In the genomic region with DNA sequence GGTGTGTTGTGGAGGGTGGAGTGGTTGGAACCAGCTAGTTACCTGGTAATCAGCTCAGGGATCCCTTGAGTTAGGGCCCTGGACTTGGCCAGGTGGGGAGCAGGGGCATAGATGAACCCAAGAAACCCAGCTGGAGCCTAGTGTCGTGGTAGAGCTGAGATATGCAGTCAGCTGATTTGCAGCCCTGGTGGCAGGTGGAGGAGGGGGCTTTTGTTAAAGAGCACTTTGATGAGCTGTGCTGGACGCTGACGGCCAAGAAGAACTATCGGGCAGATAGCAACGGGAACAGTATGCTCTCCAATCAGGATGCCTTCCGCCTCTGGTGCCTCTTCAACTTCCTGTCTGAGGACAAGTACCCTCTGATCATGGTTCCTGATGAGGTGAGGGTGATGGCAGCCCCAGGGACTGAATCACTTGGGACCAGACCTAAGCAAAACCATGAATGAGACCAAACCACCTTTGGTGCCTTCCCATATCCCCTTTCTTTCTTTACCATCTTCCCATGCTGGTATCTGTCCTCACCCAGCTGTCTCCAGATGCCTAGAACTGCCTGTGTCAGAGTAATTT, we compare ENCODE assay signal across 12 cellular contexts. TPM values are rescaled to one million over a fixed set of nuclear protein-coding genes. Genes with fewer than 3 reads are reported as not detected.
DNase-seq lines count a peak whose midpoint lies in the region; ATAC-seq and TF ChIP-seq lines count a peak whose summit lies in the region.
"Had no signal": no experiment of that assay in that cellular context is flagged by ENCODE, and none has a peak within 500 bp of the region (broad histone marks: within the 10 kb centered on the region; RNA-seq: fewer than 3 reads in every experiment).

No MANE protein-coding gene starts in this region.

- H3K79me1 ChIP-seq in IMR-90 (ENCODE audit: low read depth in 1 of 2, low read length in 2 of 2) = no peaks in the 10 kb centered on the region

- H3K4me1 ChIP-seq in CD4-positive, alpha-beta memory T cell (ENCODE audit: insufficient read depth, low read length) = peaks cover 92% of the 10 kb centered on the region
- H3K4me1 ChIP-seq in IMR-90 (ENCODE audit: control insufficient read depth, insufficient read depth, low read length) (no peaks in the 10 kb centered on the region), neural progenitor cell (peaks cover 5% of the 10 kb centered on the region)

- WGBS in IMR-90 (ENCODE audit: extremely low coverage in 2 of 2, insufficient read length in 1 of 2), 2 experiments = no CpG with 5 or more reads among the region's 6 CpGs

- ATAC-seq in IMR-90 (ENCODE audit: low read depth) (no peak; the same call in 1 of the 2 replicates), GM21529 (IDR thresholded peaks at IDR 0.05; ENCODE audit: unreplicated experiment) (no peak), GM19455 (IDR thresholded peaks at IDR 0.05; ENCODE audit: unreplicated experiment) (no peak)
- ATAC-seq in activated naive CD4-positive, alpha-beta T cell treated with anti-CD3 and anti-CD28 coated beads, Interleukin-2, amount 50 U/mL, for 72 hours = peak; percentile 59 to 90

- TF ChIP-seq CTCF in IMR-90 (conservative IDR thresholded peaks at IDR 0.05; ENCODE audit: low read depth, low read length) (no peak), neural progenitor cell (IDR thresholded peaks at IDR 0.05) (no peak)

- intact Hi-C loops in CD4-positive, alpha-beta memory T cell (cut with micrococcal nuclease) = loop anchor here (2.0 kb wide), 1 partner anchor 16 kb away; no protein-coding TSS in a partner anchor
- intact Hi-C loops in IMR-90 (cut with micrococcal nuclease) = no loop called here

- CTCF ChIA-PET in CD4-positive, alpha-beta memory T cell (lab: Charles Lee; ENCODE audit: partially characterized antibody) = interaction anchor here (1.1 to 9.4 kb wide), 7 partner anchors 8 to 158 kb away, joined by 3 to 109 read pairs (median 5); a partner anchor contains a TSS
- CTCF ChIA-PET in IMR-90 (lab: Yijun Ruan, JAX) = no interaction called here

- H2BK20ac ChIP-seq in IMR-90 (ENCODE audit: low read depth, low read length) = no peak overlapping the region

- no peak overlapping the region for H3K18ac ChIP-seq in IMR-90 (ENCODE audit: low read depth, low read length)

- BruUV-seq in IMR-90 (replicated peaks; lab: Mats Ljungman, UMichigan) = no TSS peak

- no peak for TF ChIP-seq RAD21 in IMR-90 (IDR thresholded peaks at IDR 0.05; ENCODE audit: low read length)

- in situ Hi-C loops in IMR-90 (cut with MboI; ENCODE audit: low sequenced_read_pairs) = loop anchor here (25.0 kb wide), 1 partner anchor 427 kb away; a partner anchor contains a TSS

- H3K4me3 ChIP-seq in CD4-positive, alpha-beta memory T cell (ENCODE audit: low read length in 2 of 2) = peak overlapping the region; percentile 0 to 50
- H3K4me3 ChIP-seq in IMR-90 (ENCODE audit: insufficient read depth, low read depth, low read length) (no peak overlapping the region), neural progenitor cell (no peak overlapping the region)
- H3K4me3 ChIP-seq: esophagus squamous epithelium, thoracic aorta had no signal

- no peaks in the 10 kb centered on the region for H3F3A ChIP-seq in neural progenitor cell (ENCODE audit: low read depth)

- peak overlapping the region; percentile 44 for H2AFZ ChIP-seq in IMR-90 (replicated peaks; ENCODE audit: low read length, poor library complexity)
- no peak overlapping the region for H2AFZ ChIP-seq in neural progenitor cell (replicated peaks)

- no peak overlapping the region for H2AK9ac ChIP-seq in IMR-90 (replicated peaks; ENCODE audit: low read depth, low read length, poor library complexity)

- H4K8ac ChIP-seq in IMR-90 (ENCODE audit: low read depth in 2 of 2, low read length in 2 of 2) = no peak overlapping the region

- H3K36me3 ChIP-seq in CD4-positive, alpha-beta memory T cell (ENCODE audit: insufficient read depth, low read length) = peaks cover 15% of the 10 kb centered on the region
- H3K36me3 ChIP-seq in IMR-90 (ENCODE audit: control insufficient read depth, insufficient read depth, low read length) (no peaks in the 10 kb centered on the region), neural progenitor cell (no peaks in the 10 kb centered on the region)
- H3K36me3 ChIP-seq: thoracic aorta had no signal

- H3K14ac ChIP-seq in IMR-90 (replicated peaks; ENCODE audit: low read depth, low read length) = no peak overlapping the region

- H3K27me3 Mint-ChIP-seq in CD4-positive, alpha-beta memory T cell = no peaks in the 10 kb centered on the region
- peaks cover 13% of the 10 kb centered on the region for H3K27me3 Mint-ChIP-seq in neural progenitor cell (ENCODE audit: insufficient read depth, low read depth)

- H3K4me1 Mint-ChIP-seq in CD4-positive, alpha-beta memory T cell = peaks cover 60 to 91% (median 82%) of the 10 kb centered on the region in 4 donors
- peaks cover 3% of the 10 kb centered on the region for H3K4me1 Mint-ChIP-seq in neural progenitor cell
- H3K4me1 Mint-ChIP-seq: mesothelial cell of epicardium had no signal

- peaks cover 68 to 69% of the 10 kb centered on the region in 2 donors for H3K36me3 Mint-ChIP-seq in CD4-positive, alpha-beta memory T cell
- H3K36me3 Mint-ChIP-seq in activated naive CD4-positive, alpha-beta T cell treated with anti-CD3 and anti-CD28 coated beads, Interleukin-2, amount 50 U/mL, for 72 hours = peaks cover 18 to 58% of the 10 kb centered on the region in 2 donors
- H3K36me3 Mint-ChIP-seq in neural progenitor cell = no peaks in the 10 kb centered on the region
- H3K36me3 Mint-ChIP-seq: mesothelial cell of epicardium had no signal

- H4K91ac ChIP-seq in IMR-90 (ENCODE audit: insufficient read depth, low read depth, low read length) = no peak overlapping the region

- peak in 1 of 5 donors; percentile 47 for DNase-seq in CD4-positive, alpha-beta memory T cell
- no peak for DNase-seq in IMR-90
- peak in 1 of 2 donors; percentile 60 for DNase-seq in activated naive CD4-positive, alpha-beta T cell treated with anti-CD3 and anti-CD28 coated beads, Interleukin-2, amount 50 U/mL, for 72 hours (ENCODE audit: low spot score in 2 of 2)
- DNase-seq in neural progenitor cell (ENCODE audit: low spot score) = no peak
- DNase-seq in NCI-H1048 (lab: John Stamatoyannopoulos, UW) = no peak
- DNase-seq: cerebellar nuclear complex, esophagus squamous epithelium, MM.1S had no signal

- peak overlapping the region; percentile 96 to 99 (median 98) for H3K27ac Mint-ChIP-seq in CD4-positive, alpha-beta memory T cell
- H3K27ac Mint-ChIP-seq in activated naive CD4-positive, alpha-beta T cell treated with anti-CD3 and anti-CD28 coated beads, Interleukin-2, amount 50 U/mL, for 72 hours = peak overlapping the region; percentile 88 to 96
- peak overlapping the region; percentile 10 for H3K27ac Mint-ChIP-seq in neural progenitor cell
- H3K27ac Mint-ChIP-seq: mesothelial cell of epicardium had no signal

- H3K56ac ChIP-seq in IMR-90 (ENCODE audit: extremely low read depth, insufficient read depth, low read length) = no peak overlapping the region

- no peaks in the 10 kb centered on the region for H3K9me3 Mint-ChIP-seq in CD4-positive, alpha-beta memory T cell
- H3K9me3 Mint-ChIP-seq in activated naive CD4-positive, alpha-beta T cell treated with anti-CD3 and anti-CD28 coated beads, Interleukin-2, amount 50 U/mL, for 72 hours = no peaks in the 10 kb centered on the region
- no peaks in the 10 kb centered on the region for H3K9me3 Mint-ChIP-seq in neural progenitor cell
- H3K9me3 Mint-ChIP-seq: mesothelial cell of epicardium had no signal

- no peak overlapping the region for H3K9ac ChIP-seq in IMR-90 (ENCODE audit: low read depth, low read length)
- H3K9ac ChIP-seq in neural progenitor cell = no peak overlapping the region

- H4K20me1 ChIP-seq in IMR-90 (ENCODE audit: insufficient read depth, low read length) = no peaks in the 10 kb centered on the region
- no peaks in the 10 kb centered on the region for H4K20me1 ChIP-seq in neural progenitor cell (ENCODE audit: low read depth)

- no peaks in the 10 kb centered on the region for H3K9me1 ChIP-seq in IMR-90 (ENCODE audit: insufficient read depth, low read length)

- no peak overlapping the region for H2AK5ac ChIP-seq in IMR-90 (ENCODE audit: low read depth, low read length)

- H4K5ac ChIP-seq in IMR-90 (ENCODE audit: low read depth, low read length) = no peak overlapping the region

- H3K79me2 ChIP-seq in neural progenitor cell (ENCODE audit: low read depth) = no peaks in the 10 kb centered on the region

- POLR2A ChIA-PET in CD4-positive, alpha-beta memory T cell (lab: Charles Lee; ENCODE audit: partially characterized antibody) = interaction anchor here (0.8 to 26.7 kb wide), 6 partner anchors 6 to 142 kb away, joined by 3 to 805 read pairs (median 6); a partner anchor contains a TSS
- POLR2A ChIA-PET in IMR-90 (lab: Charles Lee; ENCODE audit: unreplicated experiment) = no interaction called here

- H3K23ac ChIP-seq in IMR-90 (ENCODE audit: low read depth, low read length) = no peak overlapping the region

- no peaks in the 10 kb centered on the region for H3K27me3 ChIP-seq in CD4-positive, alpha-beta memory T cell (ENCODE audit: insufficient read depth, low read length)
- H3K27me3 ChIP-seq in IMR-90 (ENCODE audit: control insufficient read depth, insufficient read depth, low read length) (peaks cover 15% of the 10 kb centered on the region), neural progenitor cell (peaks cover 4% of the 10 kb centered on the region)
- H3K27me3 ChIP-seq: esophagus squamous epithelium had no signal

- no peak for TF ChIP-seq POLR2A in IMR-90 (IDR thresholded peaks at IDR 0.05; ENCODE audit: low read depth, low read length)

- dilution Hi-C loops in IMR-90 (cut with HindIII; ENCODE audit: low sequenced_read_pairs, unreplicated experiment) = no loop called here

- no peaks in the 10 kb centered on the region for H3K9me3 ChIP-seq in CD4-positive, alpha-beta memory T cell (ENCODE audit: control insufficient read depth in 1 of 2, low read length in 2 of 2)
- H3K9me3 ChIP-seq in IMR-90 (ENCODE audit: control insufficient read depth, insufficient read depth, low read length) = no peaks in the 10 kb centered on the region
- no peaks in the 10 kb centered on the region for H3K9me3 ChIP-seq in neural progenitor cell (ENCODE audit: low read depth)
- H3K9me3 ChIP-seq: esophagus squamous epithelium, thoracic aorta had no signal

- peak overlapping the region; percentile 78 for H3K27ac ChIP-seq in CD4-positive, alpha-beta memory T cell (ENCODE audit: low read depth, low read length)
- H3K27ac ChIP-seq in IMR-90 (ENCODE audit: insufficient read depth, low read length) (no peak overlapping the region), neural progenitor cell (no peak overlapping the region)
- H3K27ac ChIP-seq: thoracic aorta had no signal

- no peak overlapping the region for H3K4ac ChIP-seq in IMR-90 (ENCODE audit: low read depth, low read length)

- H3K4me2 ChIP-seq in IMR-90 (ENCODE audit: low read depth, low read length) (no peak overlapping the region), neural progenitor cell (no peak overlapping the region)

- peak overlapping the region; percentile 75 to 92 (median 85) for H3K4me3 Mint-ChIP-seq in CD4-positive, alpha-beta memory T cell
- no peak overlapping the region for H3K4me3 Mint-ChIP-seq in neural progenitor cell
- H3K4me3 Mint-ChIP-seq: mesothelial cell of epicardium had no signal

- H2BK5ac ChIP-seq in IMR-90 (ENCODE audit: low read depth, low read length, poor library complexity, severe bottlenecking) = no peak overlapping the region

- H2BK120ac ChIP-seq in IMR-90 (ENCODE audit: low read depth, low read length) = no peak overlapping the region

- H2BK15ac ChIP-seq in IMR-90 (ENCODE audit: low read depth, low read length) = no peak overlapping the region

RNA-seq across cellular contexts. Expression of a gene that starts 12.7 kb away (rescaled TPM):
- 100 to 1,000 TPM; 231 to 236 TPM for total RNA-seq in CD4-positive, alpha-beta memory T cell
- 100 to 1,000 TPM in 1 of 2 donors, 10 to 100 TPM in 1; 77.3 to 171 TPM for polyA plus RNA-seq in CD4-positive, alpha-beta memory T cell
- 1.9 and 2.5 TPM in 2 replicates for total RNA-seq in IMR-90 (2012; rRNA removed)
- polyA plus RNA-seq in IMR-90 (2012; rRNA removed) = 4.1 and 4.2 TPM in 2 replicates
- polyA plus RNA-seq in IMR-90 (2012; cell fraction: cytosol; rRNA removed) = 1.6 and 3.0 TPM in 2 replicates
- polyA plus RNA-seq in IMR-90 (2012; cell fraction: nucleus; rRNA removed; ENCODE audit: low replicate concordance) = 13.7 and 15.7 TPM in 2 replicates
- total RNA-seq in activated naive CD4-positive, alpha-beta T cell treated with anti-CD3 and anti-CD28 coated beads, Interleukin-2, amount 50 U/mL, for 72 hours = 100 to 1,000 TPM; 107 to 156 TPM
- 0.17 and 0.19 TPM in 2 replicates for total RNA-seq in neural progenitor cell (ENCODE audit: low replicate concordance)

RNA-seq across cellular contexts. Expression of a gene that starts 32.0 kb away (rescaled TPM):
- 10 to 100 TPM; 37.2 to 38.7 TPM for total RNA-seq in CD4-positive, alpha-beta memory T cell
- polyA plus RNA-seq in CD4-positive, alpha-beta memory T cell = 10 to 100 TPM in 1 of 2 donors, 1 to 10 TPM in 1; 2.6 to 10.7 TPM
- total RNA-seq in IMR-90 (2012; rRNA removed) = 10.0 and 10.4 TPM in 2 replicates
- 69.0 and 78.3 TPM in 2 replicates for polyA plus RNA-seq in IMR-90 (2012; rRNA removed)
- 29.4 and 63.1 TPM in 2 replicates for polyA plus RNA-seq in IMR-90 (2012; cell fraction: cytosol; rRNA removed)
- 86.7 and 158 TPM in 2 replicates for polyA plus RNA-seq in IMR-90 (2012; cell fraction: nucleus; rRNA removed; ENCODE audit: low replicate concordance)
- 10 to 100 TPM; 23.2 to 25.1 TPM for total RNA-seq in activated naive CD4-positive, alpha-beta T cell treated with anti-CD3 and anti-CD28 coated beads, Interleukin-2, amount 50 U/mL, for 72 hours
- 4.9 and 8.2 TPM in 2 replicates for total RNA-seq in neural progenitor cell (ENCODE audit: low replicate concordance)

RNA-seq across cellular contexts. Expression of a gene that starts 50.8 kb away (rescaled TPM):
- total RNA-seq in CD4-positive, alpha-beta memory T cell = 100 to 1,000 TPM in 1 of 2 experiments, 10 to 100 TPM in 1; 97.5 to 106 TPM
- 10 to 100 TPM; 26.3 to 31.5 TPM for polyA plus RNA-seq in CD4-positive, alpha-beta memory T cell
- total RNA-seq in IMR-90 (2012; rRNA removed) (15.3 and 19.9 TPM in 2 replicates), neural progenitor cell (ENCODE audit: low replicate concordance) (14.8 and 27.0 TPM in 2 replicates)
- polyA plus RNA-seq in IMR-90 (2012; rRNA removed) = 21.1 and 22.5 TPM in 2 replicates
- polyA plus RNA-seq in IMR-90 (2012; cell fraction: cytosol; rRNA removed) = 13.4 and 13.9 TPM in 2 replicates
- 87.4 and 150 TPM in 2 replicates for polyA plus RNA-seq in IMR-90 (2012; cell fraction: nucleus; rRNA removed; ENCODE audit: low replicate concordance)
- 10 to 100 TPM; 48.6 to 55.7 TPM for total RNA-seq in activated naive CD4-positive, alpha-beta T cell treated with anti-CD3 and anti-CD28 coated beads, Interleukin-2, amount 50 U/mL, for 72 hours

Comparison
In these comparisons a context has a peak if more than half of its experiments do, and no peak if none do; other contexts are left out.
1. H3K4me3 ChIP-seq: peak in CD4-positive, alpha-beta memory T cell (2 of 2); none in IMR-90 (single experiment) and neural progenitor cell (single experiment).
2. H3K27ac Mint-ChIP-seq: peak in every context shown above with its lines; median percentile 98 in CD4-positive, alpha-beta memory T cell; 92 in activated naive CD4-positive, alpha-beta T cell treated with anti-CD3 and anti-CD28 coated beads, Interleukin-2, amount 50 U/mL, for 72 hours; 10 in neural progenitor cell.
3. ATAC-seq: peak in activated naive CD4-positive, alpha-beta T cell treated with anti-CD3 and anti-CD28 coated beads, Interleukin-2, amount 50 U/mL, for 72 hours (2 of 2); none in IMR-90 (single experiment), GM21529 (single experiment) and GM19455 (single experiment).
4. RNA of a gene that starts 12.7 kb away (total RNA-seq): 231 to 236 TPM in CD4-positive, alpha-beta memory T cell and 107 to 156 TPM in activated naive CD4-positive, alpha-beta T cell treated with anti-CD3 and anti-CD28 coated beads, Interleukin-2, amount 50 U/mL, for 72 hours; 1.9 to 2.5 TPM in IMR-90 and 0.17 to 0.19 TPM in neural progenitor cell; every median in the first group is over 10 times any median in the second.